Comparison of ENCODE assay signal across 5 cellular contexts in genomic region chr12:6729186-6729585, GRCh38. TPM values are rescaled to one million over a fixed set of nuclear protein-coding genes. Genes with fewer than 3 reads are reported as not detected.
"Had no signal": no experiment of that assay in that cellular context is flagged by ENCODE, and none has a peak within 500 bp of the region (broad histone marks: within the 10 kb centered on the region; RNA-seq: fewer than 3 reads in every experiment).

No MANE protein-coding gene starts in this region.

- H3K4me3 Mint-ChIP-seq: GM23338, H9 had no signal

- H3K9me3 Mint-ChIP-seq: GM23338, H9 had no signal

- DNase-seq: H9, HCEC 1CT, IMR-90 had no signal

- H3K4me3 ChIP-seq: GM23338 had no signal

- H3K27ac Mint-ChIP-seq: GM23338, H9 had no signal

RNA-seq across cellular contexts. Expression of gene PIANP, which starts 28.6 kb away (rescaled TPM):
- total RNA-seq: HT-29 had no signal
